In the genomic region with DNA sequence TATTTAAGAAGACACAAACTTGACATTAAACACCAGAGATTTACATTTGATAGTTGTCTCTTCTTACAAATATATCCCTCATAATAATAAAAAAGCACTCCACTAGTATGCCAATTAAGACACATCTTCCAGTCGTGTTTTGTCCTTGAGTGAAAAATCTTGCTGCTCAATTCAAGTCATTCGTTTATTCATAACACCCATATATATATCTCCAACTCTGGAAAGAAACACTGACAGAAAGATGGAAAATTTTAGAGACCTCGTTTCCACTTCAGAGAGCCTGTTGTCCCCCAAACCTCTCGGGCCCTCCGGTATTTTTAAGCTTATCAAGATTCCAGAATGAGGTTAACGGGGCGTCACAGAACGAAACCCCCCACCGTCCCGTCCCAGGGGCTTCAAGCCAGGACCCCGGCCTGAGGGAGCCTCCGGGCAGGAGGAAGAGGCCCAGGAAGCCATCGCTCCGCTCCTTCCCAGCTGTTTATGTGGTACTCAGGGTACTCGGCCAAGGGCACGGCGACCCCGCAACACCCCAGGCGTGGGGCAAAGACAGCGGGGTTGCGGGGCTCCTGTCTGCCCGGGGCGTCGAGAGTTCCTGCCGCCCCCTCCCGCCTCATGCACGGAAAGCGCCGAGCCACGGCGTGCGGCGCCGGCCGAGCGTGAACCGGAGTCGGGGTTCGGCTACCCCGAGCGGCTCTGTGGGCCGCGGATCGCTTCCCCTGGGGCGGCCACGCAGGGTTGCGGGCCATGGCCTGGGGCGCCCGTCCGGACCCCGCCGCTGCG, we compare ENCODE assay signal across 8 cellular contexts. TPM values are rescaled to one million over a fixed set of nuclear protein-coding genes. Genes with fewer than 3 reads are reported as not detected.
A peak's percentile ranks its signal among the peaks of the same experiment; 100 is the strongest.
DNase-seq lines count a peak whose midpoint lies in the region; ATAC-seq and TF ChIP-seq lines count a peak whose summit lies in the region.

No MANE protein-coding gene starts in this region.

- ATAC-seq in upper lobe of left lung (ENCODE audit: low FRiP score in 2 of 2): peak; percentile 24 to 34
- no peak for ATAC-seq in HG02870 (IDR thresholded peaks at IDR 0.05; ENCODE audit: unreplicated experiment)

- no peaks in the 10 kb centered on the region for H3K27me3 ChIP-seq in upper lobe of left lung

- H3K9ac ChIP-seq in SK-N-MC (ENCODE audit: insufficient read length): no peak overlapping the region

- WGBS in upper lobe of left lung, 2 donors: 19 to 31% methylated on average over 7 to 34 of the region's 53 CpGs

- no peak for TF ChIP-seq POLR2A in upper lobe of left lung (IDR thresholded peaks at IDR 0.05)

- TF ChIP-seq CTCF in coronary artery (IDR thresholded peaks at IDR 0.05) (no peak), upper lobe of left lung (IDR thresholded peaks at IDR 0.05) (no peak)

- DNase-seq in stimulated activated CD4-positive, alpha-beta T cell treated with anti-CD3 and anti-CD28 coated beads, Interleukin-1b, Interleukin-23, amount 100 ng/mL, for 4 hours (ENCODE audit: low read depth in 2 of 2): peak; percentile 28 to 32
- no peak for DNase-seq in stimulated activated CD4-positive, alpha-beta T cell treated with anti-CD3 and anti-CD28 coated beads, Interleukin-2, amount 100 ng/mL, for 48 hours
- no peak for DNase-seq in SK-N-MC (ENCODE audit: low read depth, low spot score)
- no peak for DNase-seq in coronary artery (ENCODE audit: low spot score)
- peak; percentile 26 to 33 for DNase-seq in lung microvascular endothelial cell (ENCODE audit: low read depth in 2 of 2)
- DNase-seq in upper lobe of left lung: no peak
- no peak for DNase-seq in COLO829 (ENCODE audit: low spot score)

- peaks cover 11 to 26% (median 14%) of the 10 kb centered on the region in 4 donors for H3K4me1 ChIP-seq in upper lobe of left lung

- TF ChIP-seq EP300 in upper lobe of left lung (IDR thresholded peaks at IDR 0.05): no peak

- H3K9me3 ChIP-seq in SK-N-MC (ENCODE audit: low read depth, low read length): no peaks in the 10 kb centered on the region
- H3K9me3 ChIP-seq in upper lobe of left lung: no peaks in the 10 kb centered on the region

- H3K27ac ChIP-seq in SK-N-MC (no peak overlapping the region; the same call in 1 of the 2 replicates), coronary artery (peak overlapping the region; percentile 97 to 99), upper lobe of left lung (peak overlapping the region; percentile 82 to 93 (median 88))

- H3K36me3 ChIP-seq in SK-N-MC (ENCODE audit: insufficient read depth, low read length): no peaks in the 10 kb centered on the region
- H3K36me3 ChIP-seq in upper lobe of left lung: no peaks in the 10 kb centered on the region

- H3K4me3 ChIP-seq in SK-N-MC: 0 out of 2 replicates have a peak overlapping the region, but pooled peaks have one; percentile 30
- peak overlapping the region; percentile 95 for H3K4me3 ChIP-seq in coronary artery
- H3K4me3 ChIP-seq in upper lobe of left lung: peak overlapping the region; percentile 10 to 78 (median 68)

RNA-seq across cellular contexts. Expression of a gene that starts 0.6 kb away (rescaled TPM):
- total RNA-seq in lung microvascular endothelial cell (31.6 and 50.8 TPM in 2 replicates), upper lobe of left lung (10 to 100 TPM; 13.6 to 31.6 (median 19.0) TPM)

Comparison
In these comparisons a context has a peak if more than half of its experiments do, and no peak if none do; other contexts are left out.
1. DNase-seq: peak in stimulated activated CD4-positive, alpha-beta T cell treated with anti-CD3 and anti-CD28 coated beads, Interleukin-1b, Interleukin-23, amount 100 ng/mL, for 4 hours (2 of 2) and lung microvascular endothelial cell (2 of 2); none in stimulated activated CD4-positive, alpha-beta T cell treated with anti-CD3 and anti-CD28 coated beads, Interleukin-2, amount 100 ng/mL, for 48 hours (0 of 2), SK-N-MC (single experiment), coronary artery (single experiment), upper lobe of left lung (0 of 2) and COLO829 (single experiment).
2. H3K4me3 ChIP-seq: peak in every context shown above with its lines; median percentile 95 in coronary artery; 68 in upper lobe of left lung; 30 in SK-N-MC.